In the genomic region with DNA sequence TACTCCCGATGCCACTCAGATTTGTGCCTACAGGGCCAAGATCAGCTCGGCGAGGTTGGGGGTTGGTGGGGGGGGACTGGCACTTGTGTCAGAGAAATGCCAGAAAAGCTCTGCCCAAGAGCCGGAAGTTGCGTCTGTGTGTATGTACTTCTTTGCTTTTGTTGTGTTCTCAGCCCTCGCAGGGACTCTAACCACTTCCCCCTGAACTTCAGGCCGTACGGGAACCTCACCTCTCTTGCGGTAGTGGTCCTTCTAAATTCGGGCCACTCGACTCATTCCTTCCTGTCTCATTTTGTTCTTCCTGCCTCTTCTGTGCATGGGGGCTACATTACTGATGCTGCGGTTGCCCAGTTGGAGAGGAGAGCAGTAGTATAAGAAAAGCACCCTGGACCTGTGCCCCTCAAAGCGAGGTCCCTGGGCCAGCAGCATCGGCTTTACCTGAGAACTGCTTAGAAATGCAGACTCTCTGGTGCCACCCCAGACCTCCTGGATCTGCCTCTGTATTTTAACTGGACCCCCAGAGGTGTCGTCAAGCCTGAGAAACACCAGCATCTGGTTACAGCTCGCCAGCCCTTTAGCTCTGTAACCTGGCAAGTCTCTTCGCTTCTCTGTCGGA, we compare ENCODE assay signal across 8 cellular contexts.
DNase-seq lines count a peak whose midpoint lies in the region; ATAC-seq and TF ChIP-seq lines count a peak whose summit lies in the region.

No MANE protein-coding gene starts in this region.

- no peak overlapping the region for H3K27ac ChIP-seq in sigmoid colon

- DNase-seq in activated T-cell treated with anti-CD3 and anti-CD28 coated beads for 4 hours (peak; percentile 4), pons (ENCODE audit: low spot score) (peak; percentile 31), sigmoid colon (no peak), DMS 273 treated with DMSO at 0.1 percent for 48 hours (lab: John Stamatoyannopoulos, UW) (no peak), kidney glomerular epithelial cell (lab: John Stamatoyannopoulos, UW) (no peak), NCI-H2081 (lab: John Stamatoyannopoulos, UW) (no peak)

- 57 to 92% methylated on average over 18 of the region's 18 CpGs for WGBS in sigmoid colon, 2 donors

- TF ChIP-seq POLR2A in sigmoid colon (IDR thresholded peaks at IDR 0.05), result no peak

- H3K27me3 ChIP-seq in sigmoid colon, result no peaks in the 10 kb centered on the region

- no peak for TF ChIP-seq EP300 in sigmoid colon (IDR thresholded peaks at IDR 0.05)

- H3K4me1 ChIP-seq in sigmoid colon, result no peaks in the 10 kb centered on the region

- no peaks in the 10 kb centered on the region for H3K9me3 ChIP-seq in sigmoid colon

- H3K4me3 ChIP-seq in sigmoid colon, result no peak overlapping the region

- no peak for TF ChIP-seq CTCF in sigmoid colon (IDR thresholded peaks at IDR 0.05)

- peak; percentile 82 for ATAC-seq in GM19455 (IDR thresholded peaks at IDR 0.05; ENCODE audit: unreplicated experiment)
- ATAC-seq in HG03520 (IDR thresholded peaks at IDR 0.05; ENCODE audit: unreplicated experiment), result peak; percentile 78

- intact Hi-C loops in sigmoid colon (cut with DNase I), result no loop called here

- H3K36me3 ChIP-seq in sigmoid colon, result no peaks in the 10 kb centered on the region

Comparison
In these comparisons a context has a peak if more than half of its experiments do, and no peak if none do; other contexts are left out.
1. DNase-seq: peak in activated T-cell treated with anti-CD3 and anti-CD28 coated beads for 4 hours (single experiment) and pons (single experiment); none in sigmoid colon (single experiment), DMS 273 treated with DMSO at 0.1 percent for 48 hours (single experiment), kidney glomerular epithelial cell (single experiment) and NCI-H2081 (0 of 2).